ENCODE assay signal across 17 cellular contexts in genomic region chr6:15881150-15881549, GRCh38.
DNase-seq lines count a peak whose midpoint lies in the region; ATAC-seq, FAIRE-seq and TF ChIP-seq lines count a peak whose summit lies in the region.
"Had no signal": no experiment of that assay in that cellular context is flagged by ENCODE, and none has a peak within 500 bp of the region (broad histone marks: within the 10 kb centered on the region; RNA-seq: fewer than 3 reads in every experiment).

No MANE protein-coding gene starts in this region.

- no peaks in the 10 kb centered on the region for H3K9me3 Mint-ChIP-seq in natural killer cell treated with Interleukin-12 subunit alpha and Interleukin-12 subunit beta and Interleukin-15 and Interleukin-18, amount 100 ng/mL, for 72 hours
- H3K9me3 Mint-ChIP-seq: activated T-cell treated with anti-CD3 and anti-CD28 coated beads, Interleukin-2, amount 50 U/mL, for 4 hours; CD4-positive, CD25-positive, alpha-beta regulatory T cell had no signal

- FAIRE-seq in bronchial epithelial cell (lab: Jason Lieb, UNC), result no peak

- DNase-seq in GF-D8 (lab: John Stamatoyannopoulos, UW) (peak; percentile 55), NAMALWA (ENCODE audit: low spot score) (peak; percentile 52), bronchial epithelial cell (ENCODE audit: low read depth) (peak; percentile 63)
- no peak for DNase-seq in natural killer cell treated with Interleukin-12 subunit alpha and Interleukin-12 subunit beta and Interleukin-15 and Interleukin-18, amount 100 ng/mL, for 72 hours (ENCODE audit: low spot score)
- DNase-seq in activated CD8-positive, alpha-beta memory T cell treated with anti-CD3 and anti-CD28 coated beads, Interleukin-2, amount 50 U/mL, for 4 hours, result no peak
- DNase-seq: activated CD4-positive, alpha-beta T cell treated with anti-CD3 and anti-CD28 coated beads for 4 hours; activated T-cell treated with anti-CD3 and anti-CD28 coated beads, Interleukin-2, amount 50 U/mL, for 4 hours; CD4-positive, CD25-positive, alpha-beta regulatory T cell; naive B cell; psoas muscle; stimulated activated CD4-positive, alpha-beta T cell treated with anti-CD3 and anti-CD28 coated beads, Interleukin-15, amount 100 ng/mL, for 24 hours; SW 1271; transverse colon had no signal

- ATAC-seq in natural killer cell treated with Interleukin-12 subunit alpha and Interleukin-12 subunit beta and Interleukin-15 and Interleukin-18, amount 100 ng/mL, for 72 hours, result no peak
- ATAC-seq in HG03045 (IDR thresholded peaks at IDR 0.05; ENCODE audit: unreplicated experiment) (no peak), HG02938 (IDR thresholded peaks at IDR 0.05; ENCODE audit: unreplicated experiment) (no peak)
- ATAC-seq: activated T-cell treated with anti-CD3 and anti-CD28 coated beads, Interleukin-2, amount 50 U/mL, for 4 hours; left lobe of liver; psoas muscle had no signal

- H3K4me3 ChIP-seq in bronchial epithelial cell (ENCODE audit: low read depth, low read length), result no peak overlapping the region
- H3K4me3 ChIP-seq: esophagus muscularis mucosa, psoas muscle, transverse colon had no signal

- TF ChIP-seq CTCF in bronchial epithelial cell (IDR thresholded peaks at IDR 0.05; ENCODE audit: insufficient read depth, low read length, severe bottlenecking), result no peak

- H3K27me3 ChIP-seq in bronchial epithelial cell (ENCODE audit: control insufficient read depth, insufficient read depth, low read length), result no peaks in the 10 kb centered on the region
- H3K27me3 ChIP-seq: esophagus muscularis mucosa, transverse colon had no signal

- H3K36me3 ChIP-seq in bronchial epithelial cell (ENCODE audit: control insufficient read depth, insufficient read depth, low read length), result no peaks in the 10 kb centered on the region
- H3K36me3 ChIP-seq: esophagus muscularis mucosa, transverse colon had no signal

- H3K4me3 Mint-ChIP-seq in natural killer cell treated with Interleukin-12 subunit alpha and Interleukin-12 subunit beta and Interleukin-15 and Interleukin-18, amount 100 ng/mL, for 72 hours, result peak overlapping the region; percentile 45
- H3K4me3 Mint-ChIP-seq: activated T-cell treated with anti-CD3 and anti-CD28 coated beads, Interleukin-2, amount 50 U/mL, for 4 hours; CD4-positive, CD25-positive, alpha-beta regulatory T cell had no signal

- H3K27ac Mint-ChIP-seq in natural killer cell treated with Interleukin-12 subunit alpha and Interleukin-12 subunit beta and Interleukin-15 and Interleukin-18, amount 100 ng/mL, for 72 hours, result peak overlapping the region; percentile 44 to 73

- H3K36me3 Mint-ChIP-seq in natural killer cell treated with Interleukin-12 subunit alpha and Interleukin-12 subunit beta and Interleukin-15 and Interleukin-18, amount 100 ng/mL, for 72 hours, result no peaks in the 10 kb centered on the region
- H3K36me3 Mint-ChIP-seq: CD4-positive, CD25-positive, alpha-beta regulatory T cell had no signal

- H3K27me3 Mint-ChIP-seq in natural killer cell treated with Interleukin-12 subunit alpha and Interleukin-12 subunit beta and Interleukin-15 and Interleukin-18, amount 100 ng/mL, for 72 hours, result no peaks in the 10 kb centered on the region
- H3K27me3 Mint-ChIP-seq: naive B cell had no signal

- H3K4me1 Mint-ChIP-seq in natural killer cell treated with Interleukin-12 subunit alpha and Interleukin-12 subunit beta and Interleukin-15 and Interleukin-18, amount 100 ng/mL, for 72 hours (ENCODE audit: low read depth in 2 of 2), result peaks cover 24 to 29% of the 10 kb centered on the region in 2 donors

Comparison
In these comparisons a context has a peak if more than half of its experiments do, and no peak if none do; other contexts are left out.
1. DNase-seq: peak in GF-D8 (single experiment), NAMALWA (single experiment) and bronchial epithelial cell (single experiment); none in natural killer cell treated with Interleukin-12 subunit alpha and Interleukin-12 subunit beta and Interleukin-15 and Interleukin-18, amount 100 ng/mL, for 72 hours (single experiment) and activated CD8-positive, alpha-beta memory T cell treated with anti-CD3 and anti-CD28 coated beads, Interleukin-2, amount 50 U/mL, for 4 hours (single experiment).